11 cellular contexts compared by ENCODE assay signal in the genomic region with DNA sequence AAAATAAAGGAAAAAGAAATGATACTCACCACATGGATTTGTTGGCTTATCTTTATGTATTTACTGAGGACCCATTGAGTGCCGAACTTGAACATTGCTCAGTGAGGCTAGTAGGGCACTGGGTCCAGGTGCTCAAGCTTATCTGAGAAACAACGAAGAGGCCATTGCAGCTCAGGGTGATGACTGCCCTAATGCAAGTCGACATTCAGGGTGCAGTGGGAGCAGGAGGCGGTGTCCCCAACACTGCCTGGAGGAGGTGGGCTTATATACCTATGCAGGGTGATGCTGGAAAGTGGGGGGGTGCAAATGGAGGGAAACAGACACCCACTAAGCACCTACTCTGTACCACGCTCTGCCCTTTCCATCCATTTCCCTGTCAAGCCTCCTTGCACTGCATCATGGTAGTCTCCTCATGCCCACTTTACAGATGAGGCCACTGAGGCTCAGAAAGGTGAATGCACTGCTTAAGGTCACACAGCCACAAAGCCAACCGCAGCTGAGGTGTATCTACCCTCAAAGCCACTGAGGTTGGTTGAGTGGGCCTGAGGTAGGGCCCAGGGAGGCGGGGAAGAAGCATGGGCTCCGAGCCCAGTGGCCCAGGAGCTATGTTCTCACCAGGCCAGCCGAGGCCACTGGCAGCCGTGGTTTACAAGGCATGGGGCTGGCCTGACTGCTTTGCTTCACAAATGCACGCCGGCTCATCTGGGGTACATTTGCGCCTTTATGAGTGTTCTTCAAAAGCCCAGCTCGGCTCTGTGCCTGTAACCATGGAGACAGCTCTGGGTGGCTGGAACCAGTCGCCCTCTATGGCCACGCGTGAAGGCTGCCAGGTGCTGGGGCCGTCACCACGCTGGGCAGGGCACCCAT.
A peak's percentile ranks its signal among the peaks of the same experiment; 100 is the strongest.
DNase-seq lines count a peak whose midpoint lies in the region; ATAC-seq and TF ChIP-seq lines count a peak whose summit lies in the region.
"Had no signal": no experiment of that assay in that cellular context is flagged by ENCODE, and none has a peak within 500 bp of the region (broad histone marks: within the 10 kb centered on the region; RNA-seq: fewer than 3 reads in every experiment).

No MANE protein-coding gene starts in this region.

- no peaks in the 10 kb centered on the region for H3K27me3 ChIP-seq in testis
- no peaks in the 10 kb centered on the region for H3K27me3 ChIP-seq in MG63
- H3K27me3 ChIP-seq: heart right ventricle had no signal

- H3K27ac ChIP-seq in testis, result peak overlapping the region in 1 of 2 donors; percentile 53
- H3K27ac ChIP-seq: heart right ventricle had no signal

- H3K36me3 ChIP-seq in testis (ENCODE audit: low read depth, missing control alignments) (no peaks in the 10 kb centered on the region), MG63 (no peaks in the 10 kb centered on the region; the same call in 1 of the 2 replicates)
- H3K36me3 ChIP-seq: heart right ventricle had no signal

- DNase-seq in M059J (ENCODE audit: low read depth) (peak; percentile 45), RPMI8226 (peak; percentile 17), kidney tubule cell (ENCODE audit: low spot score) (peak; percentile 23), testis (peak; percentile 77), SIG-M5 treated with dmso at 0.1 percent for 504 hours (lab: John Stamatoyannopoulos, UW; ENCODE audit: unreplicated experiment) (no peak), MG63 (no peak), activated gamma-delta T cell treated with Interleukin-2 at 50 U/mL for 16 hours (no peak)
- DNase-seq: central memory CD4-positive, alpha-beta T cell; heart right ventricle; NCI-H2171 treated with DMSO at 0.1 percent for 48 hours had no signal

- WGBS in testis, 2 donors, result 68 to 70% methylated on average over 10 to 19 of the region's 19 CpGs

- TF ChIP-seq CTCF in testis (IDR thresholded peaks at IDR 0.05), result no peak

- no peak for TF ChIP-seq POLR2A in testis (IDR thresholded peaks at IDR 0.05)

- no peak overlapping the region for H3K4me3 ChIP-seq in testis
- no peak overlapping the region for H3K4me3 ChIP-seq in MG63
- H3K4me3 ChIP-seq: heart right ventricle had no signal

- no peaks in the 10 kb centered on the region for H3K9me3 ChIP-seq in testis
- H3K9me3 ChIP-seq in MG63, result no peaks in the 10 kb centered on the region
- H3K9me3 ChIP-seq: heart right ventricle had no signal

- intact Hi-C loops in testis (cut with DNase I; ENCODE audit: low total_unique reads), result no loop called here

- ATAC-seq in HG02588 (IDR thresholded peaks at IDR 0.05; ENCODE audit: unreplicated experiment), result no peak

- peaks cover 4% of the 10 kb centered on the region for H3K4me1 ChIP-seq in testis

Comparison
In these comparisons a context has a peak if more than half of its experiments do, and no peak if none do; other contexts are left out.
1. DNase-seq: peak in M059J (single experiment), RPMI8226 (single experiment), kidney tubule cell (single experiment) and testis (single experiment); none in SIG-M5 treated with dmso at 0.1 percent for 504 hours (single experiment), MG63 (single experiment) and activated gamma-delta T cell treated with Interleukin-2 at 50 U/mL for 16 hours (single experiment).